Comparison of ENCODE assay signal across 1 cellular context in the genomic region with DNA sequence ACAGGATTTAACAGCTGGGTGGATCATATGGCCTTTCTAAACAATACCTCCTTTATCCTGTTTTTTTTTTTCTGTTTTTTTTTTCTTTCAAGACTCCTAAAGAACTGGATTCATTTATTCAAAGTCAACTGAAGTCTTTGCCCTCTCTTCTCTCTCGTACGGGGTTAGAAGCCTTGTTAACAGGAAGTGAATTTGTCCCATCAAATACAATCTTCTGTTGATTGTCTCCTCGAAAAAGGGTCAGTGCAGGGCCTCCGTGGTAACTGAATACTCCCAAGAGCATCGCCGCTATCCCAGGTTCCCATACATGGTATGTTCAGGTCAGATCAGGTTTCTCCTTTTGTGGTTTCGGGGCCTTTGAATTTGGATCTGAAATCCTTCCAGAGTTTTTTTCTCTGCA.
TF ChIP-seq lines count a peak whose summit lies in the region.

No MANE protein-coding gene starts in this region.

TF ChIP-seq in GM23338, 12 proteins besides CTCF, POLR2A, EP300 and RAD21:
- TF ChIP-seq JUNB (IDR thresholded peaks at IDR 0.05; ENCODE audit: unreplicated experiment) = no peak
- TF ChIP-seq ZNF462 (CRISPR knock-in tag; IDR thresholded peaks at IDR 0.05) = no peak
- TF ChIP-seq, protein P1, sequence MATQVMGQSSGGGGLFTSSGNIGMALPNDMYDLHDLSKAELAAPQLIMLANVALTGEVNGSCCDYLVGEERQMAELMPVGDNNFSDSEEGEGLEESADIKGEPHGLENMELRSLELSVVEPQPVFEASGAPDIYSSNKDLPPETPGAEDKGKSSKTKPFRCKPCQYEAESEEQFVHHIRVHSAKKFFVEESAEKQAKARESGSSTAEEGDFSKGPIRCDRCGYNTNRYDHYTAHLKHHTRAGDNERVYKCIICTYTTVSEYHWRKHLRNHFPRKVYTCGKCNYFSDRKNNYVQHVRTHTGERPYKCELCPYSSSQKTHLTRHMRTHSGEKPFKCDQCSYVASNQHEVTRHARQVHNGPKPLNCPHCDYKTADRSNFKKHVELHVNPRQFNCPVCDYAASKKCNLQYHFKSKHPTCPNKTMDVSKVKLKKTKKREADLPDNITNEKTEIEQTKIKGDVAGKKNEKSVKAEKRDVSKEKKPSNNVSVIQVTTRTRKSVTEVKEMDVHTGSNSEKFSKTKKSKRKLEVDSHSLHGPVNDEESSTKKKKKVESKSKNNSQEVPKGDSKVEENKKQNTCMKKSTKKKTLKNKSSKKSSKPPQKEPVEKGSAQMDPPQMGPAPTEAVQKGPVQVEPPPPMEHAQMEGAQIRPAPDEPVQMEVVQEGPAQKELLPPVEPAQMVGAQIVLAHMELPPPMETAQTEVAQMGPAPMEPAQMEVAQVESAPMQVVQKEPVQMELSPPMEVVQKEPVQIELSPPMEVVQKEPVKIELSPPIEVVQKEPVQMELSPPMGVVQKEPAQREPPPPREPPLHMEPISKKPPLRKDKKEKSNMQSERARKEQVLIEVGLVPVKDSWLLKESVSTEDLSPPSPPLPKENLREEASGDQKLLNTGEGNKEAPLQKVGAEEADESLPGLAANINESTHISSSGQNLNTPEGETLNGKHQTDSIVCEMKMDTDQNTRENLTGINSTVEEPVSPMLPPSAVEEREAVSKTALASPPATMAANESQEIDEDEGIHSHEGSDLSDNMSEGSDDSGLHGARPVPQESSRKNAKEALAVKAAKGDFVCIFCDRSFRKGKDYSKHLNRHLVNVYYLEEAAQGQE (IDR thresholded peaks at IDR 0.05; ENCODE audit: unreplicated experiment) = no peak
- TF ChIP-seq NANOG (IDR thresholded peaks at IDR 0.05; ENCODE audit: borderline replicate concordance) = no peak
- no peak for TF ChIP-seq ZNF114 (CRISPR knock-in tag; IDR thresholded peaks at IDR 0.05)
- no peak for TF ChIP-seq STAT1 (IDR thresholded peaks at IDR 0.05; ENCODE audit: unreplicated experiment)
- no peak for TF ChIP-seq POLR2AphosphoS5 (IDR thresholded peaks at IDR 0.05; ENCODE audit: low read depth)
- no peak for TF ChIP-seq EZH2phosphoT487 (IDR thresholded peaks at IDR 0.05; ENCODE audit: unreplicated experiment)
- no peak for TF ChIP-seq EZH2 (IDR thresholded peaks at IDR 0.05; ENCODE audit: low read depth, unreplicated experiment)
- TF ChIP-seq ETS1 (IDR thresholded peaks at IDR 0.05) = no peak
- no peak for TF ChIP-seq ZNF331 (CRISPR knock-in tag; IDR thresholded peaks at IDR 0.05; ENCODE audit: low read depth)
- TF ChIP-seq CREB1 (CRISPR knock-in tag; IDR thresholded peaks at IDR 0.05; ENCODE audit: low read depth) = no peak
TF ChIP-seq in GM23338: peak in this region for 0.
